29 cellular contexts compared by ENCODE assay signal in the genomic region with DNA sequence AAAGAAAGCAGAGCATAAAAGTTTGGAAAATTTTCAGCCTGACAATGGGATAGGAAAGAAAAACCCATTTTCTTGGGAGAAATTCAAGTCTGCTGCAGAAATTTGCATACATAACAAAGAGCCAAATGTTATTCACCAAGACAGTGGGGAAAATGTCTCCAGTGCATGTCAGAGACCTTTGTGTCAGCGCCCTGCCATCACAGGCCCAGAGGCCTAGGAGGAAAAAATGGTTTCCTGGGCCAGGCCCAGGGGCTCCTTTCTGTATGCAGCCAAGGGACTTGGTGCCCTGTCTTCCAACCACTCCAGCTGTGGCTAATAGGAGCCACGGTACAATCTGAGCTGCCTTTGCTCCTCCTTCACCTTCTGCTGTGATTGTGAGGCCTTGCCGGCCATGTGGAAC.
"Had no signal": no experiment of that assay in that cellular context is flagged by ENCODE, and none has a peak within 500 bp of the region (broad histone marks: within the 10 kb centered on the region; RNA-seq: fewer than 3 reads in every experiment).

No MANE protein-coding gene starts in this region.

- H3K27me3 ChIP-seq: colonic mucosa, dorsolateral prefrontal cortex, esophagus muscularis mucosa, esophagus squamous epithelium, foreskin keratinocyte, gastrocnemius medialis, gastroesophageal sphincter, heart left ventricle, heart right ventricle had no signal

- H3K4me1 ChIP-seq: colonic mucosa, esophagus muscularis mucosa, esophagus squamous epithelium, foreskin keratinocyte, gastrocnemius medialis, gastroesophageal sphincter, heart left ventricle, heart right ventricle had no signal

- H3K27me3 Mint-ChIP-seq: dendritic cell treated with granulocyte-macrophage colony-stimulating factor and Interleukin-4, amounts not matched to agents 40 ng/mL and 50 ng/mL, for 4 days had no signal

- H3K4me1 Mint-ChIP-seq: endodermal cell had no signal

- H3K36me3 ChIP-seq: colonic mucosa, esophagus muscularis mucosa, esophagus squamous epithelium, gastrocnemius medialis, gastroesophageal sphincter, heart left ventricle, heart right ventricle had no signal

- H3K9me3 ChIP-seq: colonic mucosa, gastrocnemius medialis had no signal

- H3K27ac Mint-ChIP-seq: dendritic cell treated with granulocyte-macrophage colony-stimulating factor and Interleukin-4, amounts not matched to agents 40 ng/mL and 50 ng/mL, for 4 days; effector memory CD8-positive, alpha-beta T cell; endodermal cell had no signal

- DNase-seq: colonic mucosa; cortex of kidney; dermis blood vessel endothelial cell; dorsolateral prefrontal cortex; effector CD4-positive, alpha-beta T cell; effector CD8-positive, alpha-beta T cell; effector memory CD4-positive, alpha-beta T cell; effector memory CD8-positive, alpha-beta T cell; endodermal cell; erythroblast; esophagus squamous epithelium; foreskin fibroblast; foreskin keratinocyte; foreskin melanocyte; gastrocnemius medialis; glutamatergic neuron; head of caudate nucleus; heart left ventricle; heart right ventricle had no signal

- FAIRE-seq: colon, endometrium, endothelial cell of umbilical vein, frontal cortex had no signal

- H3K4me3 ChIP-seq: colonic mucosa, coronary artery, dorsolateral prefrontal cortex, esophagus muscularis mucosa, esophagus squamous epithelium, gastrocnemius medialis, gastroesophageal sphincter, heart left ventricle, heart right ventricle had no signal

- H3K27ac ChIP-seq: colonic mucosa, coronary artery, dorsolateral prefrontal cortex, epithelial cell of prostate, esophagus muscularis mucosa, esophagus squamous epithelium, foreskin keratinocyte, gastrocnemius medialis, gastroesophageal sphincter, heart left ventricle, heart right ventricle had no signal

- ATAC-seq: effector memory CD8-positive, alpha-beta T cell; esophagus mucosa; foreskin keratinocyte; gastrocnemius medialis; gastroesophageal sphincter; heart left ventricle; heart right ventricle had no signal

- H3K4me3 Mint-ChIP-seq: dendritic cell treated with granulocyte-macrophage colony-stimulating factor and Interleukin-4, amounts not matched to agents 40 ng/mL and 50 ng/mL, for 4 days; effector memory CD8-positive, alpha-beta T cell; endodermal cell had no signal
